Comparison of ENCODE assay signal across 23 cellular contexts in the genomic region with DNA sequence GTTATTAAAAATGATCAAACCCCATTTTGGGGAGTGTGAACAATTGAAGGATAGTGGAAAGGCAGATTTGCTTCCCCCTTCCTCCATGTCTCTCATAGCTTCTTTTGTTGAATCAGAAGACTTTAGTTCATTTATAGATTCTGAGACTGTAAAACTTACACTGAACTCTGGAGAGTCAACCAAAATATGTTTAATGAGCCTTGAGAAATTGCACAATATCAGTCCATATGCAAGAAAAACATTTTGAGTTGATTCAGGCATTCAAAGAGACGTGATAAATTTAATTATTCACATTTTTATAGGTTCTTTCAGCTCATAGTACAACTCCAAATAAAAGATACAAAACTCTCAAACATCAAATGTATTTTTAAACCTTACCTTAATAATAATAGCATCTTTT.
DNase-seq lines count a peak whose midpoint lies in the region; ATAC-seq, FAIRE-seq and TF ChIP-seq lines count a peak whose summit lies in the region.
"Had no signal": no experiment of that assay in that cellular context is flagged by ENCODE, and none has a peak within 500 bp of the region (broad histone marks: within the 10 kb centered on the region; RNA-seq: fewer than 3 reads in every experiment).

No MANE protein-coding gene starts in this region.

- H3K36me3 ChIP-seq in HepG2 (replicated peaks in 1 of 2; ENCODE audit: control insufficient read depth in 1 of 2, insufficient read depth in 2 of 2, low read length in 2 of 2), result no peaks in the 10 kb centered on the region
- no peaks in the 10 kb centered on the region for H3K36me3 ChIP-seq in right lobe of liver
- no peaks in the 10 kb centered on the region for H3K36me3 ChIP-seq in IMR-90 (ENCODE audit: control insufficient read depth, insufficient read depth, low read length)
- H3K36me3 ChIP-seq in K562 (ENCODE audit: control insufficient read depth, insufficient read depth, low read length), result no peaks in the 10 kb centered on the region
- H3K36me3 ChIP-seq: BLaER1 treated with 17β-estradiol and CSF1 and Interleukin-3, amounts not matched to agents 10 nM and 100 nM had no signal

- TF ChIP-seq POLR2A in HepG2 (IDR thresholded peaks at IDR 0.05; ENCODE audit: insufficient read depth in 1 of 2, low read depth in 2 of 2, low read length in 2 of 2) (no peak), right lobe of liver (IDR thresholded peaks at IDR 0.05) (no peak), IMR-90 (IDR thresholded peaks at IDR 0.05; ENCODE audit: low read depth, low read length) (no peak), K562 (conservative IDR thresholded peaks at IDR 0.05) (no peak)

- DNase-seq in HepG2 (ENCODE audit: low spot score), result no peak
- DNase-seq in right lobe of liver, result no peak
- no peak for DNase-seq in IMR-90
- DNase-seq in K562 (ENCODE audit: extremely low read depth in 1 of 4, low spot score in 3 of 4), result no peak
- no peak for DNase-seq in COR-L47 (lab: John Stamatoyannopoulos, UW)
- DNase-seq: 8988T; AML-193; CD4-positive, alpha-beta T cell; CD8-positive, alpha-beta T cell; DMS 273 treated with DMSO at 0.1 percent for 48 hours; DMS153; DMS53; DMS79; DND-41; EL; GDM1 had no signal

- H4K20me1 ChIP-seq in HepG2 (ENCODE audit: insufficient read depth, low read length) (no peaks in the 10 kb centered on the region), IMR-90 (ENCODE audit: insufficient read depth, low read length) (no peaks in the 10 kb centered on the region), K562 (replicated peaks; ENCODE audit: control insufficient read depth, insufficient read depth, low read length) (no peaks in the 10 kb centered on the region)
- H4K20me1 ChIP-seq: BLaER1 treated with 17β-estradiol and CSF1 and Interleukin-3, amounts not matched to agents 10 nM and 100 nM had no signal

- no peak overlapping the region for H4K91ac ChIP-seq in IMR-90 (ENCODE audit: insufficient read depth, low read depth, low read length)

- H3K18ac ChIP-seq in IMR-90 (ENCODE audit: low read depth, low read length), result no peak overlapping the region

- dilution Hi-C loops in IMR-90 (cut with HindIII; ENCODE audit: low sequenced_read_pairs, unreplicated experiment), result no loop called here

- H3K9me3 ChIP-seq in HepG2 (ENCODE audit: low read length) (no peaks in the 10 kb centered on the region), right lobe of liver (no peaks in the 10 kb centered on the region), IMR-90 (ENCODE audit: control insufficient read depth, insufficient read depth, low read length) (no peaks in the 10 kb centered on the region), K562 (replicated peaks; ENCODE audit: control insufficient read depth, insufficient read depth, low read depth, low read length) (no peaks in the 10 kb centered on the region)
- H3K9me3 ChIP-seq: BLaER1 treated with 17β-estradiol and CSF1 and Interleukin-3, amounts not matched to agents 10 nM and 100 nM had no signal

- CTCF ChIA-PET in HepG2 (lab: Yijun Ruan, JAX; ENCODE audit: low intra/inter-chr PET ratio, low total read pairs) (no interaction called here), IMR-90 (lab: Yijun Ruan, JAX) (no interaction called here), K562 (lab: Yijun Ruan, JAX; ENCODE audit: low intra/inter-chr PET ratio) (no interaction called here)

- no peak for ATAC-seq in HepG2
- ATAC-seq in right lobe of liver, result no peak
- ATAC-seq in IMR-90 (ENCODE audit: low read depth), result no peak
- no peak for ATAC-seq in K562
- ATAC-seq in GM21717 (IDR thresholded peaks at IDR 0.05; ENCODE audit: unreplicated experiment), result no peak
- ATAC-seq: CD8-positive, alpha-beta T cell; GM12878 had no signal

- TF ChIP-seq EP300 in HepG2 (IDR thresholded peaks at IDR 0.05; ENCODE audit: low read depth in 2 of 2, low read length in 2 of 2), result no peak
- TF ChIP-seq EP300 in HepG2 (CRISPR knock-in tag; IDR thresholded peaks at IDR 0.05; ENCODE audit: borderline replicate concordance), result no peak
- TF ChIP-seq EP300 in K562 (IDR thresholded peaks at IDR 0.05; ENCODE audit: low read length), result no peak

- in situ Hi-C loops in HepG2 (cut with HindIII; ENCODE audit: extremely low pct_ligation_motif_present, low pct_unique_long_range_greater_than_20kb), result no loop called here
- in situ Hi-C loops in IMR-90 (cut with MboI; ENCODE audit: low sequenced_read_pairs), result no loop called here
- in situ Hi-C loops in K562 (cut with MboI), result no loop called here

- H4K5ac ChIP-seq in IMR-90 (ENCODE audit: low read depth, low read length), result no peak overlapping the region

- no peak for FAIRE-seq in HepG2 (lab: Jason Lieb, UNC)
- no peak for FAIRE-seq in K562 (lab: Jason Lieb, UNC)
- FAIRE-seq: A204.1, GM12878, GM12892, GM18507 had no signal

- no peak overlapping the region for H3K27ac ChIP-seq in HepG2 (ENCODE audit: extremely low read length, insufficient read depth, low read length)
- H3K27ac ChIP-seq in right lobe of liver, result no peak overlapping the region
- no peak overlapping the region for H3K27ac ChIP-seq in IMR-90 (ENCODE audit: insufficient read depth, low read length)
- H3K27ac ChIP-seq in K562 (ENCODE audit: extremely low read depth, low read depth, low read length), result no peak overlapping the region
- H3K27ac ChIP-seq: BLaER1 treated with 17β-estradiol and CSF1 and Interleukin-3, amounts not matched to agents 10 nM and 100 nM; C4-2B had no signal

- POLR2A ChIA-PET in HepG2 (lab: Yijun Ruan, JAX) (no interaction called here), IMR-90 (lab: Charles Lee; ENCODE audit: unreplicated experiment) (no interaction called here), K562 (lab: Yijun Ruan, JAX) (interaction anchor here (1.1 kb wide), 1 partner anchor 15 kb away, joined by 4 read pairs; no protein-coding TSS in a partner anchor)

- no peak for TF ChIP-seq RAD21 in HepG2 (CRISPR knock-in tag; IDR thresholded peaks at IDR 0.05)
- no peak for TF ChIP-seq RAD21 in IMR-90 (IDR thresholded peaks at IDR 0.05; ENCODE audit: low read length)
- no peak for TF ChIP-seq RAD21 in K562 (CRISPR knock-in tag; conservative IDR thresholded peaks at IDR 0.05 in 1 of 2, IDR thresholded peaks at IDR 0.05 in 1 of 2)

- H3K23ac ChIP-seq in IMR-90 (ENCODE audit: low read depth, low read length), result no peak overlapping the region

- H2BK15ac ChIP-seq in IMR-90 (ENCODE audit: low read depth, low read length), result no peak overlapping the region

- intact Hi-C loops in HepG2 (cut with micrococcal nuclease; ENCODE audit: unreplicated experiment) (no loop called here), right lobe of liver (cut with DNase I) (no loop called here), IMR-90 (cut with micrococcal nuclease) (no loop called here), K562 (cut with micrococcal nuclease) (no loop called here)

- H3K4me3 ChIP-seq in HepG2 (replicated peaks in 1 of 3; ENCODE audit: insufficient read depth in 1 of 3, low read depth in 2 of 3, low read length in 3 of 3) (no peak overlapping the region), right lobe of liver (no peak overlapping the region), IMR-90 (ENCODE audit: insufficient read depth, low read depth, low read length) (no peak overlapping the region), K562 (no peak overlapping the region)
- H3K4me3 ChIP-seq: BLaER1 treated with 17β-estradiol and CSF1 and Interleukin-3, amounts not matched to agents 10 nM and 100 nM; GM12878 had no signal

- no peak overlapping the region for H4K8ac ChIP-seq in IMR-90 (ENCODE audit: low read depth in 2 of 2, low read length in 2 of 2)

- H3K4ac ChIP-seq in IMR-90 (ENCODE audit: low read depth, low read length), result no peak overlapping the region

- H3K79me2 ChIP-seq in HepG2 (ENCODE audit: insufficient read depth, low read length), result no peaks in the 10 kb centered on the region
- H3K79me2 ChIP-seq in K562 (ENCODE audit: control insufficient read depth, insufficient read depth, low read length), result no peaks in the 10 kb centered on the region

- 0 out of 5 replicates have a peak, but pooled peaks cover 0 to 5% of the 10 kb centered on the region in 2 experiments for H3K27me3 ChIP-seq in HepG2 (ENCODE audit: control insufficient read depth in 1 of 2, insufficient read depth in 2 of 2, low read length in 2 of 2)
- no peaks in the 10 kb centered on the region for H3K27me3 ChIP-seq in right lobe of liver
- H3K27me3 ChIP-seq in IMR-90 (ENCODE audit: control insufficient read depth, insufficient read depth, low read length), result peaks cover 2% of the 10 kb centered on the region
- H3K27me3 ChIP-seq in K562 (ENCODE audit: control insufficient read depth in 2 of 2, insufficient read depth in 2 of 2, low read length in 2 of 2), result no peaks in the 10 kb centered on the region
- H3K27me3 ChIP-seq: BLaER1 treated with 17β-estradiol and CSF1 and Interleukin-3, amounts not matched to agents 10 nM and 100 nM had no signal

- no peak overlapping the region for H2AK9ac ChIP-seq in IMR-90 (replicated peaks; ENCODE audit: low read depth, low read length, poor library complexity)

- TF ChIP-seq CTCF in HepG2 (CRISPR knock-in tag; IDR thresholded peaks at IDR 0.05) (no peak), right lobe of liver (IDR thresholded peaks at IDR 0.05) (no peak), IMR-90 (conservative IDR thresholded peaks at IDR 0.05; ENCODE audit: low read depth, low read length) (no peak), K562 (IDR thresholded peaks at IDR 0.05 in 2 of 3, conservative IDR thresholded peaks at IDR 0.05 in 1 of 3; ENCODE audit: insufficient read depth in 2 of 3, low read depth in 1 of 3, low read length in 3 of 3) (no peak)

- no peak overlapping the region for H3K9ac ChIP-seq in HepG2 (ENCODE audit: insufficient read depth, low read depth, low read length)
- H3K9ac ChIP-seq in IMR-90 (ENCODE audit: low read depth, low read length), result no peak overlapping the region
- H3K9ac ChIP-seq in K562 (ENCODE audit: insufficient read depth in 1 of 2, low read depth in 2 of 2, low read length in 2 of 2), result no peak overlapping the region
- H3K9ac ChIP-seq: BLaER1 treated with 17β-estradiol and CSF1 and Interleukin-3, amounts not matched to agents 10 nM and 100 nM had no signal

- no peak overlapping the region for H3K14ac ChIP-seq in IMR-90 (replicated peaks; ENCODE audit: low read depth, low read length)

- H2BK5ac ChIP-seq in IMR-90 (ENCODE audit: low read depth, low read length, poor library complexity, severe bottlenecking), result no peak overlapping the region

- H3K4me1 ChIP-seq in HepG2 (ENCODE audit: insufficient read depth, low read length) (no peaks in the 10 kb centered on the region), right lobe of liver (no peaks in the 10 kb centered on the region), IMR-90 (ENCODE audit: control insufficient read depth, insufficient read depth, low read length) (no peaks in the 10 kb centered on the region), K562 (replicated peaks in 1 of 2; ENCODE audit: control insufficient read depth in 2 of 2, insufficient read depth in 2 of 2, low read length in 2 of 2) (peaks cover 0 to 12% of the 10 kb centered on the region in 2 experiments; a peak in 4 of 5 replicates)
- H3K4me1 ChIP-seq: BLaER1 treated with 17β-estradiol and CSF1 and Interleukin-3, amounts not matched to agents 10 nM and 100 nM had no signal

- 0% methylated on average over 1 of the region's 1 CpG for WGBS in HepG2 (ENCODE audit: low lambda C conversion rate)
- 36% methylated on average over 1 of the region's 1 CpG for WGBS in right lobe of liver (ENCODE audit: insufficient coverage, low coverage, low lambda C conversion rate, missing lambda C conversion rate)
- WGBS in IMR-90 (ENCODE audit: extremely low coverage in 2 of 2, insufficient read length in 1 of 2), 2 experiments, result no CpG with 5 or more reads among the region's 1 CpG
- 12% methylated on average over 1 of the region's 1 CpG for WGBS in K562 (ENCODE audit: insufficient coverage, low coverage, missing lambda C conversion rate)

- H3K56ac ChIP-seq in IMR-90 (ENCODE audit: extremely low read depth, insufficient read depth, low read length), result no peak overlapping the region

- H2BK20ac ChIP-seq in IMR-90 (ENCODE audit: low read depth, low read length), result no peak overlapping the region

- no peak overlapping the region for H2AK5ac ChIP-seq in IMR-90 (ENCODE audit: low read depth, low read length)

- no peaks in the 10 kb centered on the region for H3K79me1 ChIP-seq in IMR-90 (ENCODE audit: low read depth in 1 of 2, low read length in 2 of 2)

- H3K4me2 ChIP-seq in HepG2 (ENCODE audit: low read depth, low read length) (no peak overlapping the region), IMR-90 (ENCODE audit: low read depth, low read length) (no peak overlapping the region), K562 (ENCODE audit: insufficient read depth, low read length) (no peak overlapping the region)
- H3K4me2 ChIP-seq: BLaER1 treated with 17β-estradiol and CSF1 and Interleukin-3, amounts not matched to agents 10 nM and 100 nM had no signal

- H2AFZ ChIP-seq in HepG2 (ENCODE audit: low read length) (no peak overlapping the region), IMR-90 (replicated peaks; ENCODE audit: low read length, poor library complexity) (no peak overlapping the region), K562 (ENCODE audit: low read depth, low read length) (no peak overlapping the region)

- BruUV-seq in HepG2 (replicated peaks; lab: Mats Ljungman, UMichigan) (no TSS peak), IMR-90 (replicated peaks; lab: Mats Ljungman, UMichigan) (no TSS peak), K562 (replicated peaks; lab: Mats Ljungman, UMichigan) (no TSS peak)

- H3K9me1 ChIP-seq in IMR-90 (ENCODE audit: insufficient read depth, low read length) (no peaks in the 10 kb centered on the region), K562 (ENCODE audit: control insufficient read depth, insufficient read depth, low read length) (no peaks in the 10 kb centered on the region)

- no peak overlapping the region for H2BK120ac ChIP-seq in IMR-90 (ENCODE audit: low read depth, low read length)
